ENCODE assay signal across 7 cellular contexts in the genomic region with DNA sequence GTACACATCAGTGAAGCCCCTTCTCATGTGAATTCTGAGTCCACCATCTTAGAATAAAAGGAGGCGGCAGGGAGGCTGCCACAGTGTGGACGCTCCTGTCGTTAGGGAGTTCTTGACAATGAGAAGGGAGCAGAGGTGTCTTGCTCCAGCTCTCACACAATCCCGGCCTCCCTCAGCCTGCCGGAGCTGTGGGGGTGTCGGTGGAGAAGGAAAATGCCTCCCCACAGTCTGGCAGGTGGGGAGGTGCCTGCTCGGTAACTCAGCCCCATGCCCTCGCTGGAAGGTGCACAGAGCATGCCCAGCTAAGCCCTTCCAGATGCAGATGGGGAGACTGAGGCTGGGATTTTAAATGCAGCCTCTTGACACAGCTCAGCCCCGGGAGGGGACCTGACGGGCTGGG. TPM values are rescaled to one million over a fixed set of nuclear protein-coding genes. Genes with fewer than 3 reads are reported as not detected.
"Had no signal": no experiment of that assay in that cellular context is flagged by ENCODE, and none has a peak within 500 bp of the region (broad histone marks: within the 10 kb centered on the region; RNA-seq: fewer than 3 reads in every experiment).

No MANE protein-coding gene starts in this region.

- H2AFZ ChIP-seq: GM23248 had no signal

- H3K9me3 Mint-ChIP-seq: HFFc6 had no signal

- H3K4me3 ChIP-seq: GM23248, HAP-1, K562 had no signal

- H3K36me3 ChIP-seq: HAP-1 had no signal

- H3K9me3 ChIP-seq: HAP-1 had no signal

- H3K27ac ChIP-seq: GM23248, HL-60 had no signal

- ATAC-seq: HCT116, K562 had no signal

- H3K27ac Mint-ChIP-seq: HFFc6 had no signal

- DNase-seq: GM23248, GOT3, HFFc6 had no signal

- H3K9ac ChIP-seq: GM23248 had no signal

RNA-seq across cellular contexts. Expression of gene ABLIM2, which starts 20.5 kb away (rescaled TPM):
- total RNA-seq: GM23248, K562 had no signal
- polyA plus RNA-seq: GM23248, K562 had no signal
